ENCODE assay signal across 10 cellular contexts in genomic region chr22:36340621-36341020, GRCh38. TPM values are rescaled to one million over a fixed set of nuclear protein-coding genes. Genes with fewer than 3 reads are reported as not detected.
DNase-seq lines count a peak whose midpoint lies in the region; ATAC-seq and TF ChIP-seq lines count a peak whose summit lies in the region.
"Had no signal": no experiment of that assay in that cellular context is flagged by ENCODE, and none has a peak within 500 bp of the region (broad histone marks: within the 10 kb centered on the region; RNA-seq: fewer than 3 reads in every experiment).

No MANE protein-coding gene starts in this region.

- CTCF ChIA-PET in activated naive CD4-positive, alpha-beta T cell treated with anti-CD3 and anti-CD28 coated beads for 36 hours (lab: Charles Lee), result interaction anchor here (0.5 to 1.8 kb wide), 3 partner anchors 11 to 34 kb away, joined by 3 to 5 read pairs (median 4); no protein-coding TSS in a partner anchor

- peaks cover 75% of the 10 kb centered on the region for H3K36me3 Mint-ChIP-seq in activated naive CD4-positive, alpha-beta T cell treated with anti-CD3 and anti-CD28 coated beads for 36 hours (ENCODE audit: low read depth)
- H3K36me3 Mint-ChIP-seq in central memory CD8-positive, alpha-beta T cell (ENCODE audit: insufficient read depth), result peaks cover 88% of the 10 kb centered on the region

- H3K14ac ChIP-seq in mesenchymal stem cell (ENCODE audit: low read length in 2 of 2), result peak overlapping the region in 1 of 2 experiments; percentile 88

- H3K4me3 ChIP-seq in mesenchymal stem cell (ENCODE audit: insufficient read depth in 1 of 2, low read depth in 1 of 2, low read length in 2 of 2) (no peak overlapping the region), thoracic aorta (no peak overlapping the region), mucosa of descending colon (no peak overlapping the region)
- H3K4me3 ChIP-seq: SJCRH30 had no signal

- H3K4me1 Mint-ChIP-seq in activated naive CD4-positive, alpha-beta T cell treated with anti-CD3 and anti-CD28 coated beads for 36 hours (ENCODE audit: low read depth), result peaks cover 95% of the 10 kb centered on the region
- H3K4me1 Mint-ChIP-seq in central memory CD8-positive, alpha-beta T cell, result peaks cover 75% of the 10 kb centered on the region

- no peaks in the 10 kb centered on the region for H3K27me3 ChIP-seq in mesenchymal stem cell (ENCODE audit: control insufficient read depth in 1 of 2, insufficient read depth in 1 of 2, low read length in 2 of 2)
- H3K27me3 ChIP-seq in thoracic aorta (replicated peaks; ENCODE audit: insufficient read depth), result no peaks in the 10 kb centered on the region
- H3K27me3 ChIP-seq: SJCRH30 had no signal

- no peak overlapping the region for H3K4me2 ChIP-seq in mesenchymal stem cell (ENCODE audit: low read length, poor library complexity, severe bottlenecking)

- peak overlapping the region; percentile 66 for H3K27ac ChIP-seq in mesenchymal stem cell (ENCODE audit: low read length, poor library complexity, severe bottlenecking)
- peak overlapping the region; percentile 91 to 99 for H3K27ac ChIP-seq in thoracic aorta
- H3K27ac ChIP-seq: SJCRH30 had no signal

- no peak for DNase-seq in activated naive CD4-positive, alpha-beta T cell treated with anti-CD3 and anti-CD28 coated beads for 36 hours
- no peak for DNase-seq in activated naive CD4-positive, alpha-beta T cell (lab: John Stamatoyannopoulos, UW)
- DNase-seq in central memory CD8-positive, alpha-beta T cell (ENCODE audit: low spot score in 2 of 2), result no peak
- DNase-seq in mesenchymal stem cell (no peak), thoracic aorta (ENCODE audit: low spot score) (no peak), mucosa of descending colon (no peak), DMS53 treated with DMSO at 0.1 percent for 48 hours (lab: John Stamatoyannopoulos, UW; ENCODE audit: unreplicated experiment) (no peak), GM03348 (ENCODE audit: low spot score) (no peak)
- DNase-seq: NCI-H2081, SJCRH30 had no signal

- no peaks in the 10 kb centered on the region for H3K9me3 ChIP-seq in mesenchymal stem cell (ENCODE audit: control insufficient read depth, low read length)
- H3K9me3 ChIP-seq in thoracic aorta, result no peaks in the 10 kb centered on the region
- H3K9me3 ChIP-seq in mucosa of descending colon, result no peaks in the 10 kb centered on the region
- H3K9me3 ChIP-seq: SJCRH30 had no signal

- H3K27ac Mint-ChIP-seq in activated naive CD4-positive, alpha-beta T cell treated with anti-CD3 and anti-CD28 coated beads for 36 hours, result peak overlapping the region; percentile 93
- H3K27ac Mint-ChIP-seq in central memory CD8-positive, alpha-beta T cell (ENCODE audit: low read depth), result peak overlapping the region; percentile 88

- no peaks in the 10 kb centered on the region for H3K79me1 ChIP-seq in mesenchymal stem cell (replicated peaks; ENCODE audit: low read length, poor library complexity, severe bottlenecking)

- H3K23ac ChIP-seq in mesenchymal stem cell (ENCODE audit: low read length in 2 of 2), result no peak overlapping the region

- no peak overlapping the region for H2BK120ac ChIP-seq in mesenchymal stem cell (ENCODE audit: low read depth, low read length)

- peaks cover 77 to 82% of the 10 kb centered on the region in 2 experiments for H3K36me3 ChIP-seq in mesenchymal stem cell (ENCODE audit: control insufficient read depth in 1 of 2, insufficient read depth in 2 of 2, low read depth in 1 of 2, low read length in 2 of 2)
- peaks cover 64% of the 10 kb centered on the region for H3K36me3 ChIP-seq in thoracic aorta
- H3K36me3 ChIP-seq in mucosa of descending colon (ENCODE audit: low read depth), result peaks cover 11% of the 10 kb centered on the region

- no peaks in the 10 kb centered on the region for H3K9me3 Mint-ChIP-seq in activated naive CD4-positive, alpha-beta T cell treated with anti-CD3 and anti-CD28 coated beads for 36 hours
- H3K9me3 Mint-ChIP-seq in central memory CD8-positive, alpha-beta T cell, result no peaks in the 10 kb centered on the region

- H2AFZ ChIP-seq in mesenchymal stem cell (ENCODE audit: low read depth, low read length), result no peak overlapping the region

- TF ChIP-seq CTCF in thoracic aorta (IDR thresholded peaks at IDR 0.05) (no peak), mucosa of descending colon (IDR thresholded peaks at IDR 0.05) (no peak)

- no peak overlapping the region for H3K4ac ChIP-seq in mesenchymal stem cell (ENCODE audit: low read depth in 1 of 2, low read length in 2 of 2)

- peaks cover 45% of the 10 kb centered on the region for H3K4me1 ChIP-seq in mesenchymal stem cell (ENCODE audit: control insufficient read depth, insufficient read depth, low read depth, low read length)
- peaks cover 71 to 100% of the 10 kb centered on the region in 2 donors for H3K4me1 ChIP-seq in thoracic aorta (ENCODE audit: control insufficient read depth in 1 of 2, low read depth in 2 of 2)
- H3K4me1 ChIP-seq in mucosa of descending colon (ENCODE audit: low read depth), result peaks cover 32% of the 10 kb centered on the region

- H3K18ac ChIP-seq in mesenchymal stem cell (ENCODE audit: low read depth in 1 of 2, low read length in 2 of 2), result peak overlapping the region in 1 of 2 experiments; percentile 82

- H2AK5ac ChIP-seq in mesenchymal stem cell (ENCODE audit: low read length, severe bottlenecking), result peak overlapping the region; percentile 44

- no peak overlapping the region for H2BK15ac ChIP-seq in mesenchymal stem cell (ENCODE audit: low read depth, poor library complexity, severe bottlenecking)

- no peak overlapping the region for H4K91ac ChIP-seq in mesenchymal stem cell (ENCODE audit: low read length)

- ATAC-seq in central memory CD8-positive, alpha-beta T cell (replicated peaks; ENCODE audit: extremely low read depth, poor library complexity, severe bottlenecking), result no peak
- ATAC-seq in thoracic aorta (ENCODE audit: insufficient number of reproducible peaks, low FRiP score, low read depth) (no peak), mucosa of descending colon (no peak)

- H3K4me3 Mint-ChIP-seq in activated naive CD4-positive, alpha-beta T cell treated with anti-CD3 and anti-CD28 coated beads for 36 hours, result no peak overlapping the region
- peak overlapping the region; percentile 52 for H3K4me3 Mint-ChIP-seq in central memory CD8-positive, alpha-beta T cell

- peak overlapping the region in 1 of 2 experiments; percentile 64 for H2BK12ac ChIP-seq in mesenchymal stem cell (ENCODE audit: low read length in 2 of 2)

- intact Hi-C loops in activated naive CD4-positive, alpha-beta T cell treated with anti-CD3 and anti-CD28 coated beads for 36 hours (cut with micrococcal nuclease), result no loop called here
- intact Hi-C loops in mucosa of descending colon (cut with DNase I, micrococcal nuclease), result no loop called here

- peak overlapping the region; percentile 10 for H4K8ac ChIP-seq in mesenchymal stem cell (ENCODE audit: low read length)

- no peaks in the 10 kb centered on the region for H3K27me3 Mint-ChIP-seq in activated naive CD4-positive, alpha-beta T cell treated with anti-CD3 and anti-CD28 coated beads for 36 hours (ENCODE audit: low read depth)
- no peaks in the 10 kb centered on the region for H3K27me3 Mint-ChIP-seq in central memory CD8-positive, alpha-beta T cell

- no peak overlapping the region for H2BK5ac ChIP-seq in mesenchymal stem cell (ENCODE audit: low read depth, low read length, poor library complexity, severe bottlenecking)

- H3K9ac ChIP-seq in mesenchymal stem cell (ENCODE audit: low read length), result no peak overlapping the region

- WGBS in mesenchymal stem cell, result 74% methylated on average over 9 of the region's 9 CpGs

RNA-seq across cellular contexts. Expression of gene MYH9, which starts 47.1 kb away (rescaled TPM):
- 100 to 1,000 TPM; 574 to 625 TPM for total RNA-seq in activated naive CD4-positive, alpha-beta T cell treated with anti-CD3 and anti-CD28 coated beads for 36 hours
- 369 TPM for polyA plus RNA-seq in mesenchymal stem cell (2013, experiment 1 of 2)
- 336 TPM for polyA plus RNA-seq in mesenchymal stem cell (2013, experiment 2 of 2)
- total RNA-seq in thoracic aorta (1,000 to 10,000 TPM; 1,447 to 1,631 TPM), mucosa of descending colon (100 to 1,000 TPM; 501 to 831 (median 599) TPM)
